ENCODE assay signal across 14 cellular contexts in the genomic region with DNA sequence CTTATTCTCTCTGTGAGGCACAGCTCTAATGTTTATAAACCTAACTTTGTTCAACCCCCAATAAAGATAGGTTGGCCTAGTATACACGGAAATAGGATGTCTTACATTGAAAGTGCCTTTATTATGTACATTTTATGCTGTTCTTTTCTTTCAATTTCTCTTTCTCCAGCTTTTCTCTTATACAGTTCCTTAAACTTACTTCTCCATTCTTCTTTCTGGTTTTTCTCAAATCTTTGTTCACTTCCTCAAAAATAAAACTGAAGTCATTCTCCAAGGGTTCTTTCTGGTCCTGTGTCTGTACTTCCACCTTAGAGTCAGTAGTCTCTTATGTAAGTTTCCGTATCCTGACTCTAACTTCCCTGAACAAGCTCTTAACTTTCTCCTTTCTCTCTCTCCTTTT. TPM values are rescaled to one million over a fixed set of nuclear protein-coding genes. Genes with fewer than 3 reads are reported as not detected.
A peak's percentile ranks its signal among the peaks of the same experiment; 100 is the strongest.
DNase-seq lines count a peak whose midpoint lies in the region; ATAC-seq and TF ChIP-seq lines count a peak whose summit lies in the region.
"Had no signal": no experiment of that assay in that cellular context is flagged by ENCODE, and none has a peak within 500 bp of the region (broad histone marks: within the 10 kb centered on the region; RNA-seq: fewer than 3 reads in every experiment).

No MANE protein-coding gene starts in this region.

- H3K79me2 ChIP-seq in Loucy (ENCODE audit: insufficient read depth, low read length) = no peaks in the 10 kb centered on the region

- H3K9ac ChIP-seq in BLaER1 treated with 17β-estradiol and CSF1 and Interleukin-3, amounts not matched to agents 10 nM and 100 nM = peak overlapping the region in 8 of 11 experiments; percentile 24 to 76 (median 62); a peak in 13 of 22 replicates
- no peak overlapping the region for H3K9ac ChIP-seq in Loucy (ENCODE audit: low read depth, low read length, poor library complexity, severe bottlenecking)

- peaks cover 21% of the 10 kb centered on the region for H3K4me1 Mint-ChIP-seq in activated naive CD8-positive, alpha-beta T cell (ENCODE audit: low read depth)

- H3K4me2 ChIP-seq in BLaER1 treated with 17β-estradiol and CSF1 and Interleukin-3, amounts not matched to agents 10 nM and 100 nM = peak overlapping the region in 8 of 11 experiments; percentile 16 to 98 (median 78); a peak in 14 of 22 replicates
- no peak overlapping the region for H3K4me2 ChIP-seq in Loucy (ENCODE audit: low read depth, low read length, poor library complexity, severe bottlenecking)

- no peaks in the 10 kb centered on the region for H3K9me3 Mint-ChIP-seq in activated naive CD8-positive, alpha-beta T cell (ENCODE audit: low read depth)
- H3K9me3 Mint-ChIP-seq: CD4-positive, alpha-beta T cell had no signal

- H3K9me3 ChIP-seq in BLaER1 treated with 17β-estradiol and CSF1 and Interleukin-3, amounts not matched to agents 10 nM and 100 nM (replicated peaks in 1 of 11) = peaks cover 0 to 36% (median 0%) of the 10 kb centered on the region in 11 experiments; a peak in 9 of 22 replicates
- H3K9me3 ChIP-seq in Loucy (ENCODE audit: insufficient read depth, low read depth, low read length) (no peaks in the 10 kb centered on the region), mucosa of descending colon (no peaks in the 10 kb centered on the region)
- H3K9me3 ChIP-seq: MG63, sigmoid colon had no signal

- peak overlapping the region; percentile 36 for H3K27ac Mint-ChIP-seq in activated naive CD8-positive, alpha-beta T cell
- H3K27ac Mint-ChIP-seq: CD4-positive, alpha-beta T cell had no signal

- peak overlapping the region in 9 of 11 experiments; percentile 65 to 92 (median 87); a peak in 18 of 22 replicates for H3K27ac ChIP-seq in BLaER1 treated with 17β-estradiol and CSF1 and Interleukin-3, amounts not matched to agents 10 nM and 100 nM

- ATAC-seq in mucosa of descending colon (peak; percentile 64), HG02763 (IDR thresholded peaks at IDR 0.05; ENCODE audit: unreplicated experiment) (no peak)

- H3K36me3 Mint-ChIP-seq in activated naive CD8-positive, alpha-beta T cell = no peaks in the 10 kb centered on the region

- no peaks in the 10 kb centered on the region for H3K36me3 ChIP-seq in BLaER1 treated with 17β-estradiol and CSF1 and Interleukin-3, amounts not matched to agents 10 nM and 100 nM
- H3K36me3 ChIP-seq in Loucy (ENCODE audit: insufficient read depth, low read length) (no peaks in the 10 kb centered on the region), mucosa of descending colon (ENCODE audit: low read depth) (no peaks in the 10 kb centered on the region), H7 (replicated peaks; ENCODE audit: control insufficient read depth, insufficient read depth, low read length) (no peaks in the 10 kb centered on the region)
- H3K36me3 ChIP-seq: MG63, sigmoid colon had no signal

- H3K4me3 ChIP-seq in BLaER1 treated with 17β-estradiol and CSF1 and Interleukin-3, amounts not matched to agents 10 nM and 100 nM = peak overlapping the region in 4 of 10 experiments; percentile 25 to 33 (median 28); a peak in 3 of 20 replicates
- H3K4me3 ChIP-seq in Loucy (ENCODE audit: low read length, poor library complexity, severe bottlenecking) (no peak overlapping the region), mucosa of descending colon (no peak overlapping the region), H7 (ENCODE audit: insufficient read depth, low read depth, low read length) (no peak overlapping the region)
- H3K4me3 ChIP-seq: MG63, sigmoid colon had no signal

- peaks cover 4% of the 10 kb centered on the region for H3K27me3 Mint-ChIP-seq in activated naive CD8-positive, alpha-beta T cell

- TF ChIP-seq CTCF in Loucy (conservative IDR thresholded peaks at IDR 0.05; ENCODE audit: low read length) = no peak
- TF ChIP-seq CTCF in mucosa of descending colon (IDR thresholded peaks at IDR 0.05) = no peak

- no peaks in the 10 kb centered on the region for H3F3A ChIP-seq in Loucy (ENCODE audit: low read depth)

- H3K4me3 Mint-ChIP-seq in activated naive CD8-positive, alpha-beta T cell = no peak overlapping the region
- H3K4me3 Mint-ChIP-seq: CD4-positive, alpha-beta T cell had no signal

- peak overlapping the region; percentile 55; the same call in 1 of the 2 replicates for H2AFZ ChIP-seq in Loucy (ENCODE audit: low read length)

- no peak for DNase-seq in mucosa of descending colon
- no peak for DNase-seq in H7
- DNase-seq in islet precursor cell = no peak
- no peak for DNase-seq in NCI-H1105 treated with DMSO at 0.1 percent for 48 hours (lab: John Stamatoyannopoulos, UW)
- DNase-seq: activated T-cell treated with anti-CD3 and anti-CD28 coated beads for 4 hours; CD4-positive, alpha-beta T cell; NCI-H82; sigmoid colon; T1000 had no signal

- H3K4me1 ChIP-seq in BLaER1 treated with 17β-estradiol and CSF1 and Interleukin-3, amounts not matched to agents 10 nM and 100 nM = peaks cover 6 to 66% (median 29%) of the 10 kb centered on the region in 10 experiments; a peak in 17 of 20 replicates
- no peaks in the 10 kb centered on the region for H3K4me1 ChIP-seq in Loucy (ENCODE audit: insufficient read depth, low read length, poor library complexity, severe bottlenecking)
- peaks cover 3% of the 10 kb centered on the region for H3K4me1 ChIP-seq in mucosa of descending colon (ENCODE audit: low read depth)
- H3K4me1 ChIP-seq: sigmoid colon had no signal

- H3K9me2 ChIP-seq in Loucy (replicated peaks; ENCODE audit: low read depth, low read length) = no peaks in the 10 kb centered on the region

- no peaks in the 10 kb centered on the region for H3K27me3 ChIP-seq in BLaER1 treated with 17β-estradiol and CSF1 and Interleukin-3, amounts not matched to agents 10 nM and 100 nM
- H3K27me3 ChIP-seq in Loucy (ENCODE audit: insufficient read depth, low read length, poor library complexity, severe bottlenecking) = no peaks in the 10 kb centered on the region
- no peaks in the 10 kb centered on the region for H3K27me3 ChIP-seq in H7 (ENCODE audit: control insufficient read depth, insufficient read depth, low read length)
- H3K27me3 ChIP-seq: MG63, sigmoid colon had no signal

- intact Hi-C loops in mucosa of descending colon (cut with DNase I, micrococcal nuclease) = no loop called here

- no peaks in the 10 kb centered on the region for H4K20me1 ChIP-seq in BLaER1 treated with 17β-estradiol and CSF1 and Interleukin-3, amounts not matched to agents 10 nM and 100 nM
- no peaks in the 10 kb centered on the region for H4K20me1 ChIP-seq in Loucy (ENCODE audit: insufficient read depth, low read length, poor library complexity, severe bottlenecking)

RNA-seq across cellular contexts. Expression of a gene that starts 29.2 kb away (rescaled TPM):
- 100 to 1,000 TPM; 102 to 206 (median 118) TPM for total RNA-seq in mucosa of descending colon
- total RNA-seq in H7 (2014; rRNA removed; shearing (Covaris generic)) = 59.5 and 95.0 TPM in 2 replicates
